Comparison of ENCODE assay signal across 19 cellular contexts in genomic region chr11:15500643-15501042, GRCh38.
DNase-seq lines count a peak whose midpoint lies in the region; ATAC-seq and TF ChIP-seq lines count a peak whose summit lies in the region.
"Had no signal": no experiment of that assay in that cellular context is flagged by ENCODE, and none has a peak within 500 bp of the region (broad histone marks: within the 10 kb centered on the region; RNA-seq: fewer than 3 reads in every experiment).

No MANE protein-coding gene starts in this region.

- no peak overlapping the region for H3K4me3 Mint-ChIP-seq in GM23338
- no peak overlapping the region for H3K4me3 Mint-ChIP-seq in endodermal cell
- no peak overlapping the region for H3K4me3 Mint-ChIP-seq in neural progenitor cell
- H3K4me3 Mint-ChIP-seq: CD4-positive, CD25-positive, alpha-beta regulatory T cell; CD8-positive, alpha-beta memory T cell; HFFc6 had no signal

- H3K27me3 Mint-ChIP-seq in GM23338 (ENCODE audit: insufficient read depth, low read depth, poor library complexity) (peaks cover 9% of the 10 kb centered on the region), endodermal cell (ENCODE audit: insufficient read depth) (no peaks in the 10 kb centered on the region), neural progenitor cell (ENCODE audit: insufficient read depth, low read depth) (peaks cover 2% of the 10 kb centered on the region)
- H3K27me3 Mint-ChIP-seq: CD4-positive, CD25-positive, alpha-beta regulatory T cell had no signal

- H3K4me1 ChIP-seq in GM23338 (ENCODE audit: insufficient read depth), result no peaks in the 10 kb centered on the region; the same call in 1 of the 2 replicates
- no peaks in the 10 kb centered on the region for H3K4me1 ChIP-seq in endodermal cell (ENCODE audit: control insufficient read depth, insufficient read depth, low read length)
- peaks cover 8% of the 10 kb centered on the region for H3K4me1 ChIP-seq in neural progenitor cell
- H3K4me1 ChIP-seq in PC-9 (replicated peaks; ENCODE audit: insufficient read depth), result peaks cover 2% of the 10 kb centered on the region; the same call in 1 of the 2 replicates
- H3K4me1 ChIP-seq: BE2C had no signal

- WGBS in endodermal cell (ENCODE audit: insufficient coverage in 1 of 2, insufficient read length in 1 of 2), 2 experiments, result 80 to 86% methylated on average over 1 to 4 of the region's 4 CpGs

- peak in 1 of 2 experiments; percentile 61; a peak in 2 of 4 replicates for TF ChIP-seq CTCF in GM23338 (conservative IDR thresholded peaks at IDR 0.05; ENCODE audit: low read depth in 2 of 2)
- peak; percentile 23 for TF ChIP-seq CTCF in endodermal cell (conservative IDR thresholded peaks at IDR 0.05)
- no peak for TF ChIP-seq CTCF in neural progenitor cell (IDR thresholded peaks at IDR 0.05)
- TF ChIP-seq CTCF in PC-9 (conservative IDR thresholded peaks at IDR 0.05), result no peak

- no peaks in the 10 kb centered on the region for H3K27me3 ChIP-seq in GM23338 (ENCODE audit: insufficient read depth)
- no peaks in the 10 kb centered on the region for H3K27me3 ChIP-seq in endodermal cell (ENCODE audit: control insufficient read depth, insufficient read depth, low read length, poor library complexity, severe bottlenecking)
- H3K27me3 ChIP-seq in neural progenitor cell, result no peaks in the 10 kb centered on the region
- H3K27me3 ChIP-seq in PC-9 (ENCODE audit: insufficient read depth, low read depth), result no peaks in the 10 kb centered on the region
- H3K27me3 ChIP-seq: BE2C had no signal

- H3K9me2 ChIP-seq in GM23338 (ENCODE audit: insufficient read depth) (no peaks in the 10 kb centered on the region), PC-9 (ENCODE audit: insufficient read depth) (no peaks in the 10 kb centered on the region)

- intact Hi-C loops in PC-9 (cut with micrococcal nuclease; ENCODE audit: unreplicated experiment), result no loop called here

- H3F3A ChIP-seq in GM23338 (replicated peaks; ENCODE audit: low read depth), result no peaks in the 10 kb centered on the region
- H3F3A ChIP-seq in neural progenitor cell (ENCODE audit: low read depth), result no peaks in the 10 kb centered on the region
- H3F3A ChIP-seq in PC-9 (ENCODE audit: insufficient read depth, low read depth), result no peaks in the 10 kb centered on the region

- H3K36me3 ChIP-seq in GM23338 (ENCODE audit: insufficient read depth) (no peaks in the 10 kb centered on the region), endodermal cell (ENCODE audit: control insufficient read depth, insufficient read depth, low read length) (no peaks in the 10 kb centered on the region), neural progenitor cell (no peaks in the 10 kb centered on the region), PC-9 (ENCODE audit: low read depth) (no peaks in the 10 kb centered on the region)
- H3K36me3 ChIP-seq: BE2C had no signal

- H4K20me1 ChIP-seq in GM23338 (replicated peaks; ENCODE audit: insufficient read depth) (no peaks in the 10 kb centered on the region), neural progenitor cell (ENCODE audit: low read depth) (no peaks in the 10 kb centered on the region), PC-9 (ENCODE audit: insufficient read depth) (no peaks in the 10 kb centered on the region)

- H3K36me3 Mint-ChIP-seq in GM23338 (ENCODE audit: low read depth) (no peaks in the 10 kb centered on the region), endodermal cell (ENCODE audit: low read depth) (no peaks in the 10 kb centered on the region), neural progenitor cell (no peaks in the 10 kb centered on the region)
- H3K36me3 Mint-ChIP-seq: CD4-positive, CD25-positive, alpha-beta regulatory T cell; CD8-positive, alpha-beta memory T cell had no signal

- H3K27ac Mint-ChIP-seq in GM23338 (no peak overlapping the region), endodermal cell (no peak overlapping the region), neural progenitor cell (no peak overlapping the region)
- H3K27ac Mint-ChIP-seq: CD4-positive, CD25-positive, alpha-beta regulatory T cell; CD8-positive, alpha-beta memory T cell; HFFc6 had no signal

- peaks cover 6% of the 10 kb centered on the region for H3K4me1 Mint-ChIP-seq in GM23338
- peaks cover 53% of the 10 kb centered on the region for H3K4me1 Mint-ChIP-seq in endodermal cell
- peaks cover 10% of the 10 kb centered on the region for H3K4me1 Mint-ChIP-seq in neural progenitor cell
- H3K4me1 Mint-ChIP-seq: CD4-positive, CD25-positive, alpha-beta regulatory T cell; CD8-positive, alpha-beta memory T cell had no signal

- peak; percentile 9 for DNase-seq in GM23338 (ENCODE audit: low spot score)
- DNase-seq in NCI-H69 (lab: John Stamatoyannopoulos, UW), result peak; percentile 12
- no peak for DNase-seq in endodermal cell
- no peak for DNase-seq in neural progenitor cell (ENCODE audit: low spot score)
- DNase-seq in DMS79 (lab: John Stamatoyannopoulos, UW), result no peak
- no peak for DNase-seq in PC-9
- DNase-seq: ACHN; BE2C; C1 segment of cervical spinal cord; CD4-positive, CD25-positive, alpha-beta regulatory T cell; CD8-positive, alpha-beta memory T cell; COR-L47; DMS 273 treated with DMSO at 0.1 percent for 48 hours; DMS53; GM23248; H7; HFFc6 had no signal

- H3K9ac ChIP-seq in endodermal cell (ENCODE audit: extremely low read depth, low read length, poor library complexity, severe bottlenecking), result no peak overlapping the region
- no peak overlapping the region for H3K9ac ChIP-seq in neural progenitor cell
- H3K9ac ChIP-seq: GM23248 had no signal

- peak; percentile 35; the same call in 1 of the 3 replicates for ATAC-seq in GM23338
- ATAC-seq: HCT116 had no signal

- H2AFZ ChIP-seq in GM23338 (no peak overlapping the region), neural progenitor cell (replicated peaks) (peak overlapping the region; percentile 30), PC-9 (no peak overlapping the region)
- H2AFZ ChIP-seq: GM23248 had no signal

- no peaks in the 10 kb centered on the region for H3K9me3 ChIP-seq in endodermal cell (ENCODE audit: control insufficient read depth, low read length)
- H3K9me3 ChIP-seq in neural progenitor cell (ENCODE audit: low read depth), result no peaks in the 10 kb centered on the region
- no peaks in the 10 kb centered on the region for H3K9me3 ChIP-seq in PC-9 (ENCODE audit: insufficient read depth, low read depth)
- H3K9me3 ChIP-seq: BE2C had no signal

- H3K9me3 Mint-ChIP-seq in GM23338 (no peaks in the 10 kb centered on the region), endodermal cell (no peaks in the 10 kb centered on the region), neural progenitor cell (no peaks in the 10 kb centered on the region)

- BruUV-seq in PC-9 (replicated peaks; lab: Mats Ljungman, UMichigan), result no TSS peak

- CTCF ChIA-PET in PC-9 (lab: Charles Lee), result no interaction called here

- POLR2A ChIA-PET in PC-9 (lab: Charles Lee; ENCODE audit: unreplicated experiment), result no interaction called here

- no peaks in the 10 kb centered on the region for H3K79me2 ChIP-seq in GM23338 (replicated peaks; ENCODE audit: insufficient read depth)
- H3K79me2 ChIP-seq in neural progenitor cell (ENCODE audit: low read depth), result no peaks in the 10 kb centered on the region
- H3K79me2 ChIP-seq in PC-9 (ENCODE audit: low read depth), result no peaks in the 10 kb centered on the region

- no peak overlapping the region for H3K4me2 ChIP-seq in GM23338
- H3K4me2 ChIP-seq in neural progenitor cell, result no peak overlapping the region
- no peak overlapping the region for H3K4me2 ChIP-seq in PC-9

- H3K27ac ChIP-seq in GM23338 (ENCODE audit: low read depth) (no peak overlapping the region), endodermal cell (ENCODE audit: low read depth, low read length) (no peak overlapping the region), neural progenitor cell (no peak overlapping the region), PC-9 (no peak overlapping the region)
- H3K27ac ChIP-seq: GM23248, HL-60 had no signal

- H3K4me3 ChIP-seq in GM23338 (no peak overlapping the region), endodermal cell (ENCODE audit: low read length) (no peak overlapping the region), neural progenitor cell (no peak overlapping the region), PC-9 (no peak overlapping the region)
- H3K4me3 ChIP-seq: GM23248 had no signal

TF ChIP-seq in GM23338, 12 proteins besides CTCF, POLR2A, EP300 and RAD21 (continues in another document):
- no peak for TF ChIP-seq JUNB (IDR thresholded peaks at IDR 0.05; ENCODE audit: unreplicated experiment)
- no peak for TF ChIP-seq ETS1 (IDR thresholded peaks at IDR 0.05)
- TF ChIP-seq EZH2phosphoT487 (IDR thresholded peaks at IDR 0.05; ENCODE audit: unreplicated experiment), result no peak

Comparison
In these comparisons a context has a peak if more than half of its experiments do, and no peak if none do; other contexts are left out.
1. DNase-seq: peak in GM23338 (single experiment) and NCI-H69 (single experiment); none in endodermal cell (single experiment), neural progenitor cell (single experiment), DMS79 (single experiment) and PC-9 (0 of 2).